Comparison of ENCODE assay signal across 17 cellular contexts in the genomic region with DNA sequence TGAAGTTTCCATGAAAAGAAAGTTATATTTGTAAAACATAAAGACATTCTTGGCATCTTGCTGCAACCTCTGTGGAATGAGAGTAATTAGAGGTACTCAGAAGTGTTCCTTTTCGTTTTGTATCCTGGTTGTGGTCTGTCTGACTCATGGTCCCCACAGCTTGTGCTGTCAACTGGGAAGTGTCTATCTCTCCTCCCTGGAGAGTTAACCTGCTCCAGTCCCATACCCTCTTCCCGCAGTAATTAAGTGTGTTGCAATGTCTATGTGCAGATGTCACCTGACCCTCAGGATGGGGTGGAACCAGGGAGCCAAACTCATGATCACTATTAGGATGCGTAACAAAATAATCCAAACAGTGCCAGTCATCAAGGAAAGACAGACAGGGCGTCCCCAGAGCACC. TPM values are rescaled to one million over a fixed set of nuclear protein-coding genes. Genes with fewer than 3 reads are reported as not detected.
DNase-seq lines count a peak whose midpoint lies in the region; ATAC-seq and TF ChIP-seq lines count a peak whose summit lies in the region.
"Had no signal": no experiment of that assay in that cellular context is flagged by ENCODE, and none has a peak within 500 bp of the region (broad histone marks: within the 10 kb centered on the region; RNA-seq: fewer than 3 reads in every experiment).

No MANE protein-coding gene starts in this region.

- no peaks in the 10 kb centered on the region for H3K36me3 ChIP-seq in kidney epithelial cell (ENCODE audit: control insufficient read depth, insufficient read depth, low read length)
- H3K36me3 ChIP-seq: suprapubic skin had no signal

- H3K27me3 ChIP-seq in kidney epithelial cell (ENCODE audit: control insufficient read depth, insufficient read depth, low read length), result no peaks in the 10 kb centered on the region
- H3K27me3 ChIP-seq: suprapubic skin had no signal

- CTCF ChIA-PET in AG04449 (lab: Yijun Ruan, JAX), result interaction anchor here (3.3 kb wide), 1 partner anchor 17 kb away, joined by 25 read pairs; no protein-coding TSS in a partner anchor

- POLR2A ChIA-PET in AG04449 (lab: Yijun Ruan, JAX), result no interaction called here

- H3K4me3 ChIP-seq in AG04449 (ENCODE audit: low read depth, low read length) (no peak overlapping the region), kidney epithelial cell (ENCODE audit: low read depth, low read length) (no peak overlapping the region)
- H3K4me3 ChIP-seq: lung, suprapubic skin had no signal

- TF ChIP-seq CTCF in AG04449 (IDR thresholded peaks at IDR 0.05; ENCODE audit: insufficient read depth, low read length, missing control alignments) (no peak), kidney epithelial cell (IDR thresholded peaks at IDR 0.05; ENCODE audit: insufficient read depth, low read length, poor library complexity, severe bottlenecking) (no peak)

- ATAC-seq in HG02588 (IDR thresholded peaks at IDR 0.05; ENCODE audit: unreplicated experiment) (no peak), HG02763 (IDR thresholded peaks at IDR 0.05; ENCODE audit: unreplicated experiment) (no peak)
- ATAC-seq: activated CD8-positive, alpha-beta T cell treated with anti-CD3 and anti-CD28 coated beads for 36 hours had no signal

- DNase-seq in AG04449 (ENCODE audit: low read depth, low spot score), result peak; percentile 19
- DNase-seq in HPDE6-E6E7 (ENCODE audit: extremely low spot score), result peak; percentile 28
- DNase-seq in astrocyte of the hippocampus (ENCODE audit: low read depth, low spot score), result peak; percentile 83
- peak; percentile 45 for DNase-seq in kidney epithelial cell (ENCODE audit: low read depth)
- no peak for DNase-seq in activated gamma-delta T cell (lab: John Stamatoyannopoulos, UW)
- DNase-seq in NCI-H2029 treated with DMSO at 0.1 percent for 48 hours (lab: John Stamatoyannopoulos, UW), result no peak
- DNase-seq: ACHN; activated CD8-positive, alpha-beta T cell treated with anti-CD3 and anti-CD28 coated beads for 36 hours; amygdala; NCI-H446 treated with DMSO at 0.1 percent for 48 hours; nephron progenitor cell; retina; stimulated activated CD4-positive, alpha-beta T cell treated with anti-CD3 and anti-CD28 coated beads, Interleukin-2, amount 100 ng/mL, for 24 hours had no signal

RNA-seq across cellular contexts. Expression of gene ZDHHC13, which starts 23.0 kb away (rescaled TPM):
- 23.3 and 27.6 TPM in 2 replicates for total RNA-seq in kidney epithelial cell

RNA-seq across cellular contexts. Expression of gene MRGPRX2, which starts 33.5 kb away (rescaled TPM):
- total RNA-seq in kidney epithelial cell, result not detected in 2 replicates
- total RNA-seq: activated CD8-positive, alpha-beta T cell treated with anti-CD3 and anti-CD28 coated beads for 36 hours; lung had no signal

Comparison
In these comparisons a context has a peak if more than half of its experiments do, and no peak if none do; other contexts are left out.
1. DNase-seq: peak in AG04449 (single experiment), HPDE6-E6E7 (single experiment), astrocyte of the hippocampus (single experiment) and kidney epithelial cell (single experiment); none in activated gamma-delta T cell (single experiment) and NCI-H2029 treated with DMSO at 0.1 percent for 48 hours (single experiment).